27 cellular contexts compared by ENCODE assay signal in the genomic region with DNA sequence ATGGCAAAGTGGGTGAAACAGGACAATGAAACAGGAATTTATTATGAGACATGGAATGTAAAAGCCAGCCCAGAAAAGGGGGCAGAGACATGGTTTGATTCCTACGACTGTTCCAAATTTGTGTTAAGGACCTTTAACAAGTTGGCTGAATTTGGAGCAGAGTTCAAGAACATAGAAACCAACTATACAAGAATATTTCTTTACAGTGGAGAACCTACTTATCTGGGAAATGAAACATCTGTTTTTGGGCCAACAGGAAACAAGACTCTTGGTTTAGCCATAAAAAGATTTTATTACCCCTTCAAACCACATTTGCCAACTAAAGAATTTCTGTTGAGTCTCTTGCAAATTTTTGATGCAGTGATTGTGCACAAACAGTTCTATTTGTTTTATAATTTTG. TPM values are rescaled to one million over a fixed set of nuclear protein-coding genes. Genes with fewer than 3 reads are reported as not detected.
DNase-seq lines count a peak whose midpoint lies in the region; ATAC-seq and TF ChIP-seq lines count a peak whose summit lies in the region.
"Had no signal": no experiment of that assay in that cellular context is flagged by ENCODE, and none has a peak within 500 bp of the region (broad histone marks: within the 10 kb centered on the region; RNA-seq: fewer than 3 reads in every experiment).

No MANE protein-coding gene starts in this region.

- H3K79me1 ChIP-seq in mesenchymal stem cell (replicated peaks; ENCODE audit: low read length, poor library complexity, severe bottlenecking): peaks cover 18% of the 10 kb centered on the region

- peaks cover 21% of the 10 kb centered on the region; the same call in 1 of the 2 replicates for H4K20me1 ChIP-seq in BLaER1

- H2AFZ ChIP-seq in mesenchymal stem cell (ENCODE audit: low read depth, low read length): no peak overlapping the region

- H2BK120ac ChIP-seq in mesenchymal stem cell (ENCODE audit: low read depth, low read length): no peak overlapping the region

- H3K9ac ChIP-seq in BLaER1: no peak overlapping the region
- H3K9ac ChIP-seq in SK-N-MC (ENCODE audit: insufficient read length): no peak overlapping the region
- H3K9ac ChIP-seq in mesenchymal stem cell (ENCODE audit: low read length): no peak overlapping the region

- no peak overlapping the region for H3K27ac ChIP-seq in BLaER1
- H3K27ac ChIP-seq in SK-N-MC: peak overlapping the region; percentile 90
- peak overlapping the region; percentile 23 for H3K27ac ChIP-seq in mesenchymal stem cell (ENCODE audit: low read length, poor library complexity, severe bottlenecking)
- H3K27ac ChIP-seq in heart right ventricle: peak overlapping the region in 1 of 10 donors; percentile 14
- H3K27ac ChIP-seq: RWPE1 had no signal

- no peak overlapping the region for H3K4ac ChIP-seq in mesenchymal stem cell (ENCODE audit: low read depth in 1 of 2, low read length in 2 of 2)

- H4K8ac ChIP-seq in mesenchymal stem cell (ENCODE audit: low read length): no peak overlapping the region

- H3K14ac ChIP-seq in mesenchymal stem cell (ENCODE audit: low read length in 2 of 2): no peak overlapping the region

- no peak overlapping the region for H3K18ac ChIP-seq in mesenchymal stem cell (ENCODE audit: low read depth in 1 of 2, low read length in 2 of 2)

- H3K27me3 ChIP-seq in BLaER1 (no peaks in the 10 kb centered on the region), mesenchymal stem cell (ENCODE audit: control insufficient read depth in 1 of 2, insufficient read depth in 1 of 2, low read length in 2 of 2) (no peaks in the 10 kb centered on the region), heart right ventricle (no peaks in the 10 kb centered on the region)
- H3K27me3 ChIP-seq: ascending aorta, tibial nerve had no signal

- H2BK5ac ChIP-seq in mesenchymal stem cell (ENCODE audit: low read depth, low read length, poor library complexity, severe bottlenecking): no peak overlapping the region

- H2BK12ac ChIP-seq in mesenchymal stem cell (ENCODE audit: low read length in 2 of 2): no peak overlapping the region

- peak; percentile 27 for DNase-seq in Jurkat, Clone E6-1 (ENCODE audit: low read depth, low spot score)
- DNase-seq in SK-N-MC (ENCODE audit: low read depth, low spot score) (peak; percentile 86), mesenchymal stem cell (no peak), NCI-H345 (lab: John Stamatoyannopoulos, UW) (no peak), heart right ventricle (no peak)
- no peak for DNase-seq in effector CD4-positive, alpha-beta T cell
- DNase-seq: activated T-cell treated with anti-CD3 and anti-CD28 coated beads, Interleukin-2, amount 50 U/mL, for 48 hours; AML-193; glutamatergic neuron; HFFc6; midbrain; NCI-H1417; NCI-H2107; NCI-H510A; stimulated activated CD4-positive, alpha-beta T cell treated with anti-CD3 and anti-CD28 coated beads, Interleukin-4, amount 100 ng/mL, for 1 hour; stimulated activated naive CD8-positive, alpha-beta T cell treated with anti-CD3 and anti-CD28 coated beads, Interleukin-15, Interleukin-2, amounts not matched to agents 100 U/mL and 50 U/mL, for 24 hours; T-helper 9 cell had no signal

- H3K4me3 ChIP-seq in BLaER1: no peak overlapping the region
- H3K4me3 ChIP-seq in Jurkat, Clone E6-1 (ENCODE audit: low read length): no peak overlapping the region
- H3K4me3 ChIP-seq in SK-N-MC: peak overlapping the region; percentile 75
- no peak overlapping the region for H3K4me3 ChIP-seq in mesenchymal stem cell (ENCODE audit: insufficient read depth in 1 of 2, low read depth in 1 of 2, low read length in 2 of 2)
- H3K4me3 ChIP-seq in heart right ventricle: no peak overlapping the region
- H3K4me3 ChIP-seq: ascending aorta, tibial nerve had no signal

- H3K4me2 ChIP-seq in BLaER1 (peak overlapping the region; percentile 48), mesenchymal stem cell (ENCODE audit: low read length, poor library complexity, severe bottlenecking) (no peak overlapping the region)

- TF ChIP-seq CTCF in heart right ventricle (IDR thresholded peaks at IDR 0.05): no peak

- no peak overlapping the region for H2BK15ac ChIP-seq in mesenchymal stem cell (ENCODE audit: low read depth, poor library complexity, severe bottlenecking)

- H4K91ac ChIP-seq in mesenchymal stem cell (ENCODE audit: low read length): no peak overlapping the region

- intact Hi-C loops in heart right ventricle (cut with DNase I): no loop called here

- peaks cover 25% of the 10 kb centered on the region for H3K4me1 ChIP-seq in BLaER1
- no peaks in the 10 kb centered on the region for H3K4me1 ChIP-seq in mesenchymal stem cell (ENCODE audit: control insufficient read depth, insufficient read depth, low read depth, low read length)
- H3K4me1 ChIP-seq in heart right ventricle: peaks cover 0 to 30% (median 22%) of the 10 kb centered on the region in 9 donors

- no peak overlapping the region for H2AK5ac ChIP-seq in mesenchymal stem cell (ENCODE audit: low read length, severe bottlenecking)

- WGBS in mesenchymal stem cell: no CpG with 5 or more reads among the region's 1 CpG
- WGBS in heart right ventricle, 2 donors: 59 to 62% methylated on average over 1 of the region's 1 CpG

- ATAC-seq in HG02610 (IDR thresholded peaks at IDR 0.05; ENCODE audit: unreplicated experiment): no peak
- ATAC-seq in heart right ventricle: no peak
- ATAC-seq: SK-N-SH treated with all-trans-retinoic acid at 6 μM for 48 hours; stimulated activated naive CD8-positive, alpha-beta T cell treated with anti-CD3 and anti-CD28 coated beads, Interleukin-15, Interleukin-2, amounts not matched to agents 100 U/mL and 50 U/mL, for 24 hours had no signal

- H3K9me3 ChIP-seq in BLaER1 (no peaks in the 10 kb centered on the region), SK-N-MC (ENCODE audit: low read depth, low read length) (no peaks in the 10 kb centered on the region), mesenchymal stem cell (ENCODE audit: control insufficient read depth, low read length) (no peaks in the 10 kb centered on the region), heart right ventricle (no peaks in the 10 kb centered on the region)
- H3K9me3 ChIP-seq: ascending aorta, tibial nerve had no signal

- H3K23ac ChIP-seq in mesenchymal stem cell (ENCODE audit: low read length in 2 of 2): no peak overlapping the region

- H3K36me3 ChIP-seq in BLaER1: peaks cover 58% of the 10 kb centered on the region
- peaks cover 64% of the 10 kb centered on the region for H3K36me3 ChIP-seq in SK-N-MC (ENCODE audit: insufficient read depth, low read length)
- peaks cover 6 to 63% of the 10 kb centered on the region in 2 experiments for H3K36me3 ChIP-seq in mesenchymal stem cell (ENCODE audit: control insufficient read depth in 1 of 2, insufficient read depth in 2 of 2, low read depth in 1 of 2, low read length in 2 of 2)
- H3K36me3 ChIP-seq in heart right ventricle: peaks cover 0 to 94% (median 19%) of the 10 kb centered on the region in 9 donors

RNA-seq across cellular contexts. Expression of gene CLN5, which starts 8.6 kb away (rescaled TPM):
- polyA plus RNA-seq in Jurkat, Clone E6-1 (2012; ENCODE audit: insufficient read depth, insufficient read length): 16.4 TPM
- polyA plus RNA-seq in mesenchymal stem cell (2013, experiment 1 of 2): 28.2 TPM
- polyA plus RNA-seq in mesenchymal stem cell (2013, experiment 2 of 2): 30.8 TPM
- 10 to 100 TPM; 10.5 to 22.3 (median 16.0) TPM for total RNA-seq in heart right ventricle
- 10 to 100 TPM; 13.7 to 15.2 TPM for polyA plus RNA-seq in heart right ventricle

RNA-seq across cellular contexts. Expression of gene FBXL3, which starts 26.5 kb away (rescaled TPM):
- polyA plus RNA-seq in Jurkat, Clone E6-1 (2012; ENCODE audit: insufficient read depth, insufficient read length): 14.6 TPM
- 20.0 TPM for polyA plus RNA-seq in mesenchymal stem cell (2013, experiment 1 of 2)
- polyA plus RNA-seq in mesenchymal stem cell (2013, experiment 2 of 2): 22.4 TPM
- total RNA-seq in heart right ventricle: 10 to 100 TPM; 26.3 to 41.7 (median 29.2) TPM
- polyA plus RNA-seq in heart right ventricle: 10 to 100 TPM; 16.5 to 17.7 TPM

RNA-seq across cellular contexts. Expression of gene ACOD1, which starts 52.2 kb away (rescaled TPM):
- polyA plus RNA-seq in Jurkat, Clone E6-1 (2012; ENCODE audit: insufficient read depth, insufficient read length): not detected
- not detected for polyA plus RNA-seq in mesenchymal stem cell (2013, experiment 1 of 2)
- not detected for polyA plus RNA-seq in mesenchymal stem cell (2013, experiment 2 of 2)
- total RNA-seq in heart right ventricle: under 1 TPM in 1 of 10 donors, not detected in 9; 0.51 TPM
- not detected for polyA plus RNA-seq in heart right ventricle
- total RNA-seq: ascending aorta, Daoy, HFFc6, neural crest cell, progenitor cell of endocrine pancreas, tibial nerve had no signal
- polyA plus RNA-seq: esophagus had no signal

Comparison
In these comparisons a context has a peak if more than half of its experiments do, and no peak if none do; other contexts are left out.
1. DNase-seq: peak in Jurkat, Clone E6-1 (single experiment) and SK-N-MC (single experiment); none in mesenchymal stem cell (single experiment), NCI-H345 (single experiment), effector CD4-positive, alpha-beta T cell (single experiment) and heart right ventricle (0 of 2).